ENCODE assay signal across 7 cellular contexts in the genomic region with DNA sequence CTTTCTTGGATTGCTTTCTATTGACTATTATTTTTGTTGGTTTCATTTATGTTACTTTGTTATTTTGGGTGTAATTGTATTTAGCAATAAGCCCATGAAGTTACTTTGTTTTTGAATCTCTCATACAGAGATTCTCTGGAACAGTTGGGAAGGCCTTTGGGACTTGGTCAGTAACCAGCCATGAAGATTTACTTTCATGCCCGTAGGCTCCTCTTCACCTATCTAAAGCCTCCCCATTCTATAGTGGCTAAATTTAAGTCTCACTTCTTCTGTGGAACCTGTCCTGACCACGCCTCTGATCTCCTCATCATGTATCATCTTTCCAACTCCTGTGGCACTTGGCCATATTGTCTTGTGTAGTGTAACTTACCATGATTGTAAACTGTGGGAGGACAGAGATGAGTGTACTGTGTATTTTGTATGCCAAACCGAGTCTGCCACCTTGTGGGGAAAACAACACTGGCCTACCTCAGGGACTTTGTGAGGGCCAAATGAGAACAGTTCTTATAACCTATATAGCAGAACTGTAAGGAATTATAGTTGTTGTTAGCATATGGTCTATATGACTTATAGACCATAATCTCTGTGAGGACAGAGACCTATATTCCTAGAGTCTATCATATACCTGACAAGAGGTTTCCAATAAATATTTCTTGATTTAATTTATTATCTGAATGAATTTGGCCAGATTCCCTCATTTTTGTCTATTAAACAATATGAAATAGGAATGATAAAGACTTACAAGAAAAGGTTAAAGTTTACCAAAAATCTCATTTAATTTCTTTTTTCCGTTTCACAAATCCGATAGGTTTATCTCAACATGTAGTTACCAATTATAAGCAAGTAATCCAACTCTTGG.
DNase-seq lines count a peak whose midpoint lies in the region; ATAC-seq, FAIRE-seq and TF ChIP-seq lines count a peak whose summit lies in the region.

No MANE protein-coding gene starts in this region.

- TF ChIP-seq CTCF in GM12875 (IDR thresholded peaks at IDR 0.05; ENCODE audit: borderline replicate concordance, insufficient read depth, low read depth, low read length) = peak; percentile 75
- TF ChIP-seq CTCF in H1 (IDR thresholded peaks at IDR 0.05; ENCODE audit: control extremely low read depth in 1 of 3, insufficient read depth in 1 of 3, low read depth in 1 of 3, low read length in 3 of 3) = peak; percentile 46 to 83 (median 66)

- H3K4ac ChIP-seq in H1 (replicated peaks; ENCODE audit: insufficient read length, low read depth, low read length) (no peak overlapping the region), mesendoderm (ENCODE audit: low read depth, low read length) (no peak overlapping the region)

- no peak overlapping the region for H4K91ac ChIP-seq in H1 (replicated peaks; ENCODE audit: insufficient read length, low read length)

- peak; percentile 60 for FAIRE-seq in H1 (lab: Jason Lieb, UNC)

- H4K20me1 ChIP-seq in H1 (replicated peaks in 1 of 2; ENCODE audit: control insufficient read depth in 1 of 2, insufficient read depth in 2 of 2, low read length in 2 of 2) = no peaks in the 10 kb centered on the region

- H3K9me3 ChIP-seq in H1 (ENCODE audit: insufficient read depth in 2 of 2, low read depth in 1 of 2, low read length in 1 of 2) = no peaks in the 10 kb centered on the region

- H3K4me1 ChIP-seq in H1 (replicated peaks in 1 of 4; ENCODE audit: control insufficient read depth in 3 of 4, insufficient read depth in 4 of 4, low read length in 3 of 4) (no peaks in the 10 kb centered on the region), mesendoderm (ENCODE audit: control insufficient read depth, low read depth, low read length) (no peaks in the 10 kb centered on the region)

- no peak overlapping the region for H3K18ac ChIP-seq in H1 (ENCODE audit: extremely low read depth, low read length)
- no peak overlapping the region for H3K18ac ChIP-seq in mesendoderm (ENCODE audit: low read length)

- no peak overlapping the region for H3K14ac ChIP-seq in H1 (ENCODE audit: insufficient read length)

- H3K9ac ChIP-seq in H1 (replicated peaks in 1 of 4; ENCODE audit: extremely low read depth in 1 of 4, low read depth in 3 of 4, low read length in 3 of 4) = no peak overlapping the region
- no peak overlapping the region for H3K9ac ChIP-seq in mesendoderm (ENCODE audit: low read length)

- TF ChIP-seq POLR2A in H1 (IDR thresholded peaks at IDR 0.05; ENCODE audit: control extremely low read depth in 1 of 2, low read depth in 2 of 2, low read length in 2 of 2) = no peak

- CTCF ChIA-PET in H1 (lab: Charles Lee; ENCODE audit: partially characterized antibody) = interaction anchor here (0.7 to 2.2 kb wide), 21 partner anchors 9 to 145 kb away, joined by 3 to 10 read pairs (median 5); a partner anchor contains a TSS

- H3K27ac ChIP-seq in H1 (ENCODE audit: low read depth, low read length) (no peak overlapping the region), mesendoderm (ENCODE audit: low read depth, low read length) (no peak overlapping the region)

- H2AK5ac ChIP-seq in H1 (ENCODE audit: low read depth, low read length) (no peak overlapping the region), mesendoderm (ENCODE audit: low read length) (no peak overlapping the region)

- ATAC-seq in HG03342 (IDR thresholded peaks at IDR 0.05; ENCODE audit: unreplicated experiment) = peak; percentile 70

- H3K23me2 ChIP-seq in H1 (ENCODE audit: low read depth, low read length) = no peaks in the 10 kb centered on the region; the same call in 1 of the 2 replicates

- H2BK15ac ChIP-seq in H1 (ENCODE audit: low read length) (no peak overlapping the region), mesendoderm (replicated peaks; ENCODE audit: low read depth) (no peak overlapping the region)

- H2BK120ac ChIP-seq in H1 (replicated peaks; ENCODE audit: low read depth, low read length) (no peak overlapping the region), mesendoderm (ENCODE audit: low read depth, low read length) (no peak overlapping the region)

- no peak overlapping the region for H3K56ac ChIP-seq in H1 (replicated peaks; ENCODE audit: insufficient read length, low read depth, low read length)
- no peak overlapping the region for H3K56ac ChIP-seq in mesendoderm (ENCODE audit: low read length)

- H3K4me2 ChIP-seq in H1 (ENCODE audit: insufficient read depth in 1 of 2, low read depth in 2 of 2, low read length in 2 of 2) = no peak overlapping the region
- no peak overlapping the region for H3K4me2 ChIP-seq in mesendoderm (ENCODE audit: low read length)

- H4K8ac ChIP-seq in H1 (ENCODE audit: extremely low read depth, insufficient read depth, low read length) (no peak overlapping the region), mesendoderm (ENCODE audit: low read depth, low read length) (no peak overlapping the region)

- WGBS in H1 (ENCODE audit: extremely low coverage in 1 of 2, insufficient coverage in 1 of 2, insufficient read length in 1 of 2, insufficient replicate concordance in 2 of 2, low coverage in 1 of 2, low lambda C conversion rate in 2 of 2, missing lambda C conversion rate in 1 of 2), 2 experiments = 61% methylated on average over 5 of the region's 5 CpGs; no CpG with 5 or more reads in 1 of the 2 experiments
- WGBS in mesendoderm (ENCODE audit: extremely low coverage, insufficient coverage, low lambda C conversion rate) = no CpG with 5 or more reads among the region's 5 CpGs

- no peak overlapping the region for H3K4me3 ChIP-seq in GM12875 (ENCODE audit: low read depth, low read length)
- H3K4me3 ChIP-seq in H1 (ENCODE audit: extremely low read depth in 1 of 4, insufficient read depth in 2 of 4, low read depth in 3 of 4, low read length in 4 of 4) = no peak overlapping the region
- no peak overlapping the region for H3K4me3 ChIP-seq in mesendoderm (ENCODE audit: low read length)

- H3K27me3 ChIP-seq in H1 (replicated peaks in 1 of 4; ENCODE audit: control insufficient read depth in 3 of 4, extremely low read depth in 1 of 4, insufficient read depth in 3 of 4, low read length in 3 of 4) (no peaks in the 10 kb centered on the region), mesendoderm (ENCODE audit: insufficient read depth, low read length, poor library complexity) (no peaks in the 10 kb centered on the region)

- H3K79me1 ChIP-seq in H1 (ENCODE audit: low read depth, low read length) = no peaks in the 10 kb centered on the region
- H3K79me1 ChIP-seq in mesendoderm (ENCODE audit: low read length) = no peaks in the 10 kb centered on the region

- TF ChIP-seq RAD21 in H1 (IDR thresholded peaks at IDR 0.05 in 1 of 2, conservative IDR thresholded peaks at IDR 0.05 in 1 of 2; ENCODE audit: low read depth in 2 of 2, low read length in 2 of 2) = peak; percentile 94 to 95

- H2BK20ac ChIP-seq in H1 (ENCODE audit: low read length) = no peak overlapping the region

- H3K79me2 ChIP-seq in H1 (ENCODE audit: control insufficient read depth in 1 of 2, insufficient read depth in 2 of 2, low read length in 2 of 2) (no peaks in the 10 kb centered on the region), mesendoderm (ENCODE audit: control insufficient read depth, insufficient read depth, low read length) (no peaks in the 10 kb centered on the region)

- POLR2A ChIA-PET in H1 (lab: Charles Lee; ENCODE audit: partially characterized antibody) = interaction anchor here (0.8 kb wide), 1 partner anchor 97 kb away, joined by 3 read pairs; no protein-coding TSS in a partner anchor

- H3K36me3 ChIP-seq in H1 (ENCODE audit: control insufficient read depth in 2 of 4, insufficient read depth in 4 of 4, low read length in 3 of 4) (no peaks in the 10 kb centered on the region), mesendoderm (ENCODE audit: control insufficient read depth, insufficient read depth, low read length) (no peaks in the 10 kb centered on the region)

- H3K23ac ChIP-seq in H1 (ENCODE audit: insufficient read length) = no peak overlapping the region
- no peak overlapping the region for H3K23ac ChIP-seq in mesendoderm (ENCODE audit: low read length)

- H4K5ac ChIP-seq in H1 (ENCODE audit: insufficient read length, low read depth, low read length) = no peak overlapping the region
- H4K5ac ChIP-seq in mesendoderm (ENCODE audit: low read length) = no peak overlapping the region

- no peak for TF ChIP-seq EP300 in H1 (IDR thresholded peaks at IDR 0.05; ENCODE audit: borderline replicate concordance in 1 of 2, low read depth in 2 of 2, low read length in 2 of 2)

- 0 out of 2 replicates have a peak overlapping the region, but pooled peaks have one; percentile 31 for H2AFZ ChIP-seq in H1 (ENCODE audit: low read length)

- no peak overlapping the region for H2BK12ac ChIP-seq in H1 (ENCODE audit: low read depth, low read length)

- peak; percentile 28 for DNase-seq in NCI-H526 treated with DMSO at 0.1 percent for 48 hours (lab: John Stamatoyannopoulos, UW)
- DNase-seq in activated CD4-positive, alpha-beta T cell treated with anti-CD3 and anti-CD28 coated beads, Interleukin-2, amount 50 U/mL, for 1 hour = peak; percentile 49
- peak; percentile 13 to 71 for DNase-seq in H1 (ENCODE audit: low read depth in 1 of 2, low spot score in 2 of 2)
- peak; percentile 73 for DNase-seq in mesendoderm
- peak; percentile 11 for DNase-seq in stimulated activated CD8-positive, alpha-beta memory T cell treated with anti-CD3 and anti-CD28 coated beads, Interleukin-7, amount 100 ng/mL, for 24 hours (ENCODE audit: low read depth)

- H2BK5ac ChIP-seq in H1 (ENCODE audit: low read depth, low read length) (no peak overlapping the region), mesendoderm (ENCODE audit: low read length) (no peak overlapping the region)

TF ChIP-seq in H1, 55 proteins besides CTCF, POLR2A, EP300 and RAD21:
- TF ChIP-seq SP4 (IDR thresholded peaks at IDR 0.05; ENCODE audit: low read length) = no peak
- no peak for TF ChIP-seq BACH1 (IDR thresholded peaks at IDR 0.05; ENCODE audit: low read length)
- no peak for TF ChIP-seq PHF8 (conservative IDR thresholded peaks at IDR 0.05; ENCODE audit: low read depth, low read length)

Comparison
In these comparisons a context has a peak if more than half of its experiments do, and no peak if none do; other contexts are left out.
1. DNase-seq: peak in every context shown above with its lines; median percentile 73 in mesendoderm; 49 in activated CD4-positive, alpha-beta T cell treated with anti-CD3 and anti-CD28 coated beads, Interleukin-2, amount 50 U/mL, for 1 hour; 42 in H1; 28 in NCI-H526 treated with DMSO at 0.1 percent for 48 hours; 11 in stimulated activated CD8-positive, alpha-beta memory T cell treated with anti-CD3 and anti-CD28 coated beads, Interleukin-7, amount 100 ng/mL, for 24 hours.